In the genomic region with DNA sequence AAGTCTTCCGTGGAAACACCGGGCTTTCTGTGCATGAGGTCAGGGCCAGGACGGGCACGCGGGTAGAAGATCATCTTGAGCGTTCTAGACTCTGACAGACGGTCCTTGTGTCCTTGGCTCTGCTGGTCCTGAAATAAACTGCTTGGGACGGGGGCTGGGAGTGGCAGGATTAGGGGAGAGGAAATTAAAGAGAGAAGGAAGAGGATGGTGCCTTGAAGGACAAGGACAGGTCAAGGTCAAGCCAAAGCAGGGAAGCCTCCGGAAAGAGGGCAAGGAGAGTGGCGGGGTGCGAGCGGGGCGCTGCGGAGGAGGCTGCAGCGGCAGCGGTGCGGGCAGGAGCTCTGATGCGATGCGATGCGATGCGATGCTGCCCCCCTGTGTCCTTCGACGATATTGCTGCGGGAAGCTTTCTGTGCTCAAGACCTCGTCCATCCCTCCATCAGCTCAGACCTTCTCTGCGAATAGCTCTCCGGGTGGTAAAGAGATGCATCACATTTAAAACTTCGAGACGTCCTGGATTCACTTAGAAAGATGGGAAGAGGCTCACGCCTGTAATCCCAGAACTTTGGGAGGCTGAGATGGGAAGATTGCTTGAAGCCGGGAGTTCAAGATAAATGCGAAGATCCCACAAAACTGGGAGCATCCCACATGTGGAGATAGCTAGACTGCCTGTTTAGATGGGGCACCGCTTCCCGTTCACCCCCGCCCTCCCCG, we compare ENCODE assay signal across 7 cellular contexts.
A peak's percentile ranks its signal among the peaks of the same experiment; 100 is the strongest.
DNase-seq lines count a peak whose midpoint lies in the region; ATAC-seq and TF ChIP-seq lines count a peak whose summit lies in the region.

No MANE protein-coding gene starts in this region.

- H3K9me3 ChIP-seq in gastroesophageal sphincter: no peaks in the 10 kb centered on the region

- H3K27ac ChIP-seq in gastroesophageal sphincter: no peak overlapping the region

- no peak for TF ChIP-seq POLR2A in gastroesophageal sphincter (IDR thresholded peaks at IDR 0.05)

- H3K4me3 ChIP-seq in HFF-Myc (replicated peaks; ENCODE audit: low read depth, low read length) (no peak overlapping the region), gastroesophageal sphincter (no peak overlapping the region)

- 7 to 10% methylated on average over 18 to 25 of the region's 36 CpGs for WGBS in gastroesophageal sphincter (ENCODE audit: low coverage in 1 of 2), 2 donors

- TF ChIP-seq EP300 in gastroesophageal sphincter (IDR thresholded peaks at IDR 0.05): no peak

- ATAC-seq in gastroesophageal sphincter (no peak), GM21717 (IDR thresholded peaks at IDR 0.05; ENCODE audit: unreplicated experiment) (no peak)

- H3K36me3 ChIP-seq in gastroesophageal sphincter: no peaks in the 10 kb centered on the region

- H3K4me1 ChIP-seq in gastroesophageal sphincter: peaks cover 0 to 3% (median 0%) of the 10 kb centered on the region in 3 donors

- intact Hi-C loops in posterior cingulate gyrus (cut with DNase I): loop anchor here (1.0 to 5.0 kb wide), 3 partner anchors 103 to 1232 kb away; no protein-coding TSS in a partner anchor

- peak; percentile 64 for TF ChIP-seq CTCF in GM10266 (IDR thresholded peaks at IDR 0.05; ENCODE audit: control insufficient read depth, insufficient read depth, low read depth, missing control alignments)
- peak; percentile 53 for TF ChIP-seq CTCF in HFF-Myc (IDR thresholded peaks at IDR 0.05; ENCODE audit: low read depth, low read length, missing control alignments)
- TF ChIP-seq CTCF in gastroesophageal sphincter (IDR thresholded peaks at IDR 0.05): peak in 3 of 4 experiments; percentile 32 to 55 (median 37)

- H3K27me3 ChIP-seq in gastroesophageal sphincter: peaks cover 83% of the 10 kb centered on the region

- DNase-seq in GM10266 (ENCODE audit: extremely low spot score) (peak; percentile 63), HFF-Myc (ENCODE audit: extremely low read depth, low read depth) (peak; percentile 7), NCI-H2107 (lab: John Stamatoyannopoulos, UW) (peak; percentile 44), posterior cingulate gyrus (peak; percentile 79 to 97 (median 88))
- DNase-seq in activated CD8-positive, alpha-beta memory T cell treated with anti-CD3 and anti-CD28 coated beads, Interleukin-2, amount 50 U/mL, for 48 hours: peak; percentile 73

Comparison
In these comparisons a context has a peak if more than half of its experiments do, and no peak if none do; other contexts are left out.
1. DNase-seq: peak in every context shown above with its lines; median percentile 88 in posterior cingulate gyrus; 73 in activated CD8-positive, alpha-beta memory T cell treated with anti-CD3 and anti-CD28 coated beads, Interleukin-2, amount 50 U/mL, for 48 hours; 63 in GM10266; 44 in NCI-H2107; 7 in HFF-Myc.